Comparison of ENCODE assay signal across 8 cellular contexts in genomic region chr12:116406529-116406928, GRCh38.
DNase-seq lines count a peak whose midpoint lies in the region; ATAC-seq and TF ChIP-seq lines count a peak whose summit lies in the region.

No MANE protein-coding gene starts in this region.

- in situ Hi-C loops in ACHN (cut with HindIII; ENCODE audit: low pct_ligation_motif_present, low pct_unique_long_range_greater_than_20kb, low sequenced_read_pairs): no loop called here

- H3K36me3 ChIP-seq in ovary: no peaks in the 10 kb centered on the region

- no peak for TF ChIP-seq POLR2A in ovary (IDR thresholded peaks at IDR 0.05)

- TF ChIP-seq EP300 in ovary (IDR thresholded peaks at IDR 0.05): peak; percentile 38

- intact Hi-C loops in ovary (cut with DNase I): no loop called here

- H3K4me3 ChIP-seq in ovary: no peak overlapping the region

- 35 to 89% (median 82%) methylated on average over 3 of the region's 3 CpGs for WGBS in ovary, 3 donors

- H3K9me3 ChIP-seq in ovary: no peaks in the 10 kb centered on the region

- DNase-seq in EH (ENCODE audit: low read depth) (peak; percentile 98), NCI-H460 (ENCODE audit: extremely low read depth, low read depth) (peak; percentile 91), fibroblast of gingiva (ENCODE audit: low read depth) (peak; percentile 95), ovary (peak in 4 of 5 donors; percentile 30 to 82 (median 43)), ACHN (no peak)
- no peak for DNase-seq in activated CD4-positive, CD25-positive, alpha-beta regulatory T cell treated with anti-CD3 and anti-CD28 coated beads, Interleukin-2, amount 50 U/mL, for 72 hours

- no peaks in the 10 kb centered on the region for H3K27me3 ChIP-seq in ovary

- H3K27ac ChIP-seq in ovary: no peak overlapping the region

- TF ChIP-seq CTCF in ovary (IDR thresholded peaks at IDR 0.05): no peak

- ATAC-seq in GM19463 (IDR thresholded peaks at IDR 0.05; ENCODE audit: unreplicated experiment) (no peak), HG03571 (IDR thresholded peaks at IDR 0.05; ENCODE audit: unreplicated experiment) (no peak)

- H3K4me1 ChIP-seq in ovary (ENCODE audit: insufficient read depth): peaks cover 2% of the 10 kb centered on the region

Comparison
In these comparisons a context has a peak if more than half of its experiments do, and no peak if none do; other contexts are left out.
1. DNase-seq: peak in EH (single experiment), NCI-H460 (single experiment), fibroblast of gingiva (single experiment) and ovary (4 of 5); none in ACHN (single experiment) and activated CD4-positive, CD25-positive, alpha-beta regulatory T cell treated with anti-CD3 and anti-CD28 coated beads, Interleukin-2, amount 50 U/mL, for 72 hours (single experiment).